ENCODE assay signal across 6 cellular contexts in the genomic region with DNA sequence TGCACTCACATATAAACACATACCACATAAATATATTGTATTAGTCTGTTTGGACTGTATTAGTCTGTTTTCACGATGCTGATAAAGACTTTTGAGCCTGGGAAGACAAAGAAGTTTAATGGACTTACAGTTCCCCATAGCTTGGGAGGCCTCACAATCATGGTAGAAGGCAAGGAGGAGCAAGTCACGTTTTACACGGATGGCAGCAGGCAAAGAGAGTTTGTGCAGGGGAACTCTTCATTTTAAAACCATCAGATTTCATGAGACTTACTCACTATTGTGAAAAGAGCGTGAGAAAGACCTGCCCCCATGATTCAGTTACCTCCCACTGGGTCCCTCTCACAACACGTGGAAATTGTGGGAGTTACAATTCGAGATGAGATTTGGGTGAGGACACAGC.
"Had no signal": no experiment of that assay in that cellular context is flagged by ENCODE, and none has a peak within 500 bp of the region (broad histone marks: within the 10 kb centered on the region; RNA-seq: fewer than 3 reads in every experiment).

No MANE protein-coding gene starts in this region.

- H3K27ac ChIP-seq: HL-60 had no signal

- H3K27ac Mint-ChIP-seq: IgD-negative memory B cell had no signal

- H3K4me3 Mint-ChIP-seq: IgD-negative memory B cell had no signal

- H3K4me1 Mint-ChIP-seq: IgD-negative memory B cell had no signal

- DNase-seq: IMR-90, KBM-7, KG1 had no signal

- H3K27me3 Mint-ChIP-seq: IgD-negative memory B cell had no signal

- FAIRE-seq: HTR-8/SVneo had no signal
